ENCODE assay signal across 20 cellular contexts in genomic region chr15:29008846-29009245, GRCh38.
DNase-seq lines count a peak whose midpoint lies in the region; ATAC-seq and TF ChIP-seq lines count a peak whose summit lies in the region.
"Had no signal": no experiment of that assay in that cellular context is flagged by ENCODE, and none has a peak within 500 bp of the region (broad histone marks: within the 10 kb centered on the region; RNA-seq: fewer than 3 reads in every experiment).

No MANE protein-coding gene starts in this region.

- H2BK5ac ChIP-seq in IMR-90 (ENCODE audit: low read depth, low read length, poor library complexity, severe bottlenecking): peak overlapping the region; percentile 23

- POLR2A ChIA-PET in CD8-positive, alpha-beta T cell (lab: Charles Lee): no interaction called here
- POLR2A ChIA-PET in IMR-90 (lab: Charles Lee; ENCODE audit: unreplicated experiment): interaction anchor here (0.6 kb wide), 1 partner anchor 145 kb away, joined by 3 read pairs; no protein-coding TSS in a partner anchor

- peak overlapping the region; percentile 37 for H2AFZ ChIP-seq in IMR-90 (replicated peaks; ENCODE audit: low read length, poor library complexity)
- no peak overlapping the region for H2AFZ ChIP-seq in mammary epithelial cell (ENCODE audit: low read depth, low read length)

- no peak overlapping the region for H3K4me3 ChIP-seq in CD8-positive, alpha-beta T cell (ENCODE audit: low read depth, low read length)
- no peak overlapping the region for H3K4me3 ChIP-seq in IMR-90 (ENCODE audit: insufficient read depth, low read depth, low read length)
- no peak overlapping the region for H3K4me3 ChIP-seq in MG63
- no peak overlapping the region for H3K4me3 ChIP-seq in mammary epithelial cell (replicated peaks in 1 of 3; ENCODE audit: insufficient read depth in 1 of 3, low read depth in 2 of 3, low read length in 3 of 3)
- H3K4me3 ChIP-seq: GM12878 had no signal

- no peak overlapping the region for H3K4me3 Mint-ChIP-seq in CD8-positive, alpha-beta T cell
- no peak overlapping the region for H3K4me3 Mint-ChIP-seq in osteocyte (ENCODE audit: unreplicated experiment)
- H3K4me3 Mint-ChIP-seq: CD4-positive, alpha-beta memory T cell had no signal

- H3K4me1 ChIP-seq in CD8-positive, alpha-beta T cell (ENCODE audit: insufficient read depth, low read length): peaks cover 4% of the 10 kb centered on the region
- H3K4me1 ChIP-seq in IMR-90 (ENCODE audit: control insufficient read depth, insufficient read depth, low read length) (peaks cover 9% of the 10 kb centered on the region), foreskin keratinocyte (no peaks in the 10 kb centered on the region), mammary epithelial cell (ENCODE audit: insufficient read depth, low read length) (no peaks in the 10 kb centered on the region)
- H3K4me1 ChIP-seq: BE2C had no signal

- no peak overlapping the region for H2AK9ac ChIP-seq in IMR-90 (replicated peaks; ENCODE audit: low read depth, low read length, poor library complexity)

- H2AK5ac ChIP-seq in IMR-90 (ENCODE audit: low read depth, low read length): no peak overlapping the region

- peaks cover 35% of the 10 kb centered on the region for H3K36me3 Mint-ChIP-seq in CD8-positive, alpha-beta T cell
- no peaks in the 10 kb centered on the region for H3K36me3 Mint-ChIP-seq in osteocyte (ENCODE audit: unreplicated experiment)

- no peak for DNase-seq in CD8-positive, alpha-beta T cell
- DNase-seq in IMR-90: peak; percentile 58
- no peak for DNase-seq in foreskin keratinocyte
- no peak for DNase-seq in osteocyte (ENCODE audit: extremely low spot score, unreplicated experiment)
- DNase-seq in MG63: no peak
- no peak for DNase-seq in mammary epithelial cell
- DNase-seq: BE2C; CD4-positive, alpha-beta memory T cell; DMS79 treated with DMSO at 0.1 percent for 48 hours; GDM1; H7; NCI-H1417; NCI-H187 treated with DMSO at 0.1 percent for 48 hours; NCI-H526 treated with DMSO at 0.1 percent for 48 hours; OCI-M1; SHP77 treated with DMSO at 0.1 percent for 48 hours had no signal

- H4K5ac ChIP-seq in IMR-90 (ENCODE audit: low read depth, low read length): no peak overlapping the region

- no peak overlapping the region for H3K56ac ChIP-seq in IMR-90 (ENCODE audit: extremely low read depth, insufficient read depth, low read length)

- H3K4me1 Mint-ChIP-seq in CD8-positive, alpha-beta T cell (ENCODE audit: low read depth): peaks cover 51% of the 10 kb centered on the region
- peaks cover 19% of the 10 kb centered on the region for H3K4me1 Mint-ChIP-seq in osteocyte (ENCODE audit: unreplicated experiment)

- H3K27me3 ChIP-seq in CD8-positive, alpha-beta T cell (ENCODE audit: insufficient read depth, low read length): no peaks in the 10 kb centered on the region
- no peaks in the 10 kb centered on the region for H3K27me3 ChIP-seq in IMR-90 (ENCODE audit: control insufficient read depth, insufficient read depth, low read length)
- H3K27me3 ChIP-seq in foreskin keratinocyte: no peaks in the 10 kb centered on the region
- no peaks in the 10 kb centered on the region for H3K27me3 ChIP-seq in MG63
- H3K27me3 ChIP-seq in mammary epithelial cell (ENCODE audit: insufficient read depth, low read length): no peaks in the 10 kb centered on the region
- H3K27me3 ChIP-seq: BE2C had no signal

- H2BK120ac ChIP-seq in IMR-90 (ENCODE audit: low read depth, low read length): peak overlapping the region; percentile 23; the same call in 1 of the 2 replicates

- H3K79me1 ChIP-seq in IMR-90 (ENCODE audit: low read depth in 1 of 2, low read length in 2 of 2): peaks cover 2 to 6% of the 10 kb centered on the region in 2 experiments; a peak in 2 of 4 replicates

- H3K18ac ChIP-seq in IMR-90 (ENCODE audit: low read depth, low read length): peak overlapping the region; percentile 53; the same call in 1 of the 2 replicates

- no peaks in the 10 kb centered on the region for H3K9me3 ChIP-seq in CD8-positive, alpha-beta T cell (ENCODE audit: low read length)
- no peaks in the 10 kb centered on the region for H3K9me3 ChIP-seq in IMR-90 (ENCODE audit: control insufficient read depth, insufficient read depth, low read length)
- no peaks in the 10 kb centered on the region for H3K9me3 ChIP-seq in MG63
- H3K9me3 ChIP-seq in mammary epithelial cell (replicated peaks; ENCODE audit: insufficient read depth, low read length): peaks cover 22% of the 10 kb centered on the region
- H3K9me3 ChIP-seq: BE2C had no signal

- peak overlapping the region; percentile 8 for H3K27ac Mint-ChIP-seq in CD8-positive, alpha-beta T cell
- peak overlapping the region; percentile 27 for H3K27ac Mint-ChIP-seq in osteocyte (ENCODE audit: unreplicated experiment)

- peaks cover 5% of the 10 kb centered on the region; the same call in 1 of the 2 replicates for H4K20me1 ChIP-seq in IMR-90 (ENCODE audit: insufficient read depth, low read length)
- no peaks in the 10 kb centered on the region for H4K20me1 ChIP-seq in mammary epithelial cell (ENCODE audit: insufficient read depth, low read length)

- TF ChIP-seq RAD21 in IMR-90 (IDR thresholded peaks at IDR 0.05; ENCODE audit: low read length): no peak

- peaks cover 1% of the 10 kb centered on the region for H3K36me3 ChIP-seq in CD8-positive, alpha-beta T cell (ENCODE audit: insufficient read depth, low read length)
- H3K36me3 ChIP-seq in IMR-90 (ENCODE audit: control insufficient read depth, insufficient read depth, low read length): no peaks in the 10 kb centered on the region; the same call in 1 of the 2 replicates
- no peaks in the 10 kb centered on the region for H3K36me3 ChIP-seq in MG63
- H3K36me3 ChIP-seq in mammary epithelial cell (ENCODE audit: insufficient read depth, low read length): no peaks in the 10 kb centered on the region
- H3K36me3 ChIP-seq: BE2C had no signal

- dilution Hi-C loops in IMR-90 (cut with HindIII; ENCODE audit: low sequenced_read_pairs, unreplicated experiment): no loop called here
- dilution Hi-C loops in mammary epithelial cell (cut with HindIII; ENCODE audit: low sequenced_read_pairs): no loop called here

- H3K27me3 Mint-ChIP-seq in CD8-positive, alpha-beta T cell (ENCODE audit: low read depth): no peaks in the 10 kb centered on the region
- no peaks in the 10 kb centered on the region for H3K27me3 Mint-ChIP-seq in osteocyte (ENCODE audit: unreplicated experiment)
- H3K27me3 Mint-ChIP-seq: CD4-positive, alpha-beta memory T cell had no signal

- H3K4ac ChIP-seq in IMR-90 (ENCODE audit: low read depth, low read length): peak overlapping the region; percentile 31; the same call in 1 of the 2 replicates

- H2BK20ac ChIP-seq in IMR-90 (ENCODE audit: low read depth, low read length): no peak overlapping the region

- no peak overlapping the region for H3K14ac ChIP-seq in IMR-90 (replicated peaks; ENCODE audit: low read depth, low read length)

- H3K9me3 Mint-ChIP-seq in CD8-positive, alpha-beta T cell: no peaks in the 10 kb centered on the region
- peaks cover 7% of the 10 kb centered on the region for H3K9me3 Mint-ChIP-seq in osteocyte (ENCODE audit: unreplicated experiment)

- H3K27ac ChIP-seq in CD8-positive, alpha-beta T cell (ENCODE audit: low read depth, low read length): no peak overlapping the region
- H3K27ac ChIP-seq in IMR-90 (ENCODE audit: insufficient read depth, low read length) (peak overlapping the region; percentile 85), foreskin keratinocyte (no peak overlapping the region), mammary epithelial cell (ENCODE audit: insufficient read depth, low read depth, low read length) (no peak overlapping the region)
- H3K27ac ChIP-seq: HL-60 had no signal

- peak overlapping the region; percentile 77 for H3K4me2 ChIP-seq in IMR-90 (ENCODE audit: low read depth, low read length)
- no peak overlapping the region for H3K4me2 ChIP-seq in mammary epithelial cell (ENCODE audit: insufficient read depth, low read depth, low read length)

- H4K91ac ChIP-seq in IMR-90 (ENCODE audit: insufficient read depth, low read depth, low read length): no peak overlapping the region; the same call in 1 of the 2 replicates

- H3K23ac ChIP-seq in IMR-90 (ENCODE audit: low read depth, low read length): peak overlapping the region; percentile 29; the same call in 1 of the 2 replicates

- H3K9ac ChIP-seq in IMR-90 (ENCODE audit: low read depth, low read length): no peak overlapping the region
- no peak overlapping the region for H3K9ac ChIP-seq in mammary epithelial cell (ENCODE audit: insufficient read depth, low read length)

- BruUV-seq in IMR-90 (replicated peaks; lab: Mats Ljungman, UMichigan): no TSS peak
- BruUV-seq in mammary epithelial cell (replicated peaks; lab: Mats Ljungman, UMichigan): no TSS peak

- H3K79me2 ChIP-seq in mammary epithelial cell (ENCODE audit: insufficient read depth, low read length): no peaks in the 10 kb centered on the region

- H3K9me1 ChIP-seq in IMR-90 (ENCODE audit: insufficient read depth, low read length): peaks cover 6% of the 10 kb centered on the region

- in situ Hi-C loops in IMR-90 (cut with MboI; ENCODE audit: low sequenced_read_pairs) (no loop called here), mammary epithelial cell (cut with MboI; ENCODE audit: low sequenced_read_pairs in 2 of 2) (no loop called here)

- no peak for TF ChIP-seq CTCF in CD8-positive, alpha-beta T cell (IDR thresholded peaks at IDR 0.05)
- TF ChIP-seq CTCF in IMR-90 (conservative IDR thresholded peaks at IDR 0.05; ENCODE audit: low read depth, low read length) (no peak), foreskin keratinocyte (conservative IDR thresholded peaks at IDR 0.05) (no peak), osteocyte (IDR thresholded peaks at IDR 0.05) (no peak), mammary epithelial cell (conservative IDR thresholded peaks at IDR 0.05 in 1 of 2, IDR thresholded peaks at IDR 0.05 in 1 of 2; ENCODE audit: extremely low read depth in 1 of 2, insufficient read depth in 1 of 2, low read depth in 1 of 2, low read length in 2 of 2) (no peak)

- no CpG with 5 or more reads among the region's 2 CpGs for WGBS in IMR-90 (ENCODE audit: extremely low coverage in 2 of 2, insufficient read length in 1 of 2), 2 experiments
- 19% methylated on average over 2 of the region's 2 CpGs for WGBS in mammary epithelial cell (ENCODE audit: low coverage, missing lambda C conversion rate)

- peak overlapping the region in 1 of 2 experiments; percentile 50; a peak in 2 of 4 replicates for H4K8ac ChIP-seq in IMR-90 (ENCODE audit: low read depth in 2 of 2, low read length in 2 of 2)

- CTCF ChIA-PET in CD8-positive, alpha-beta T cell (lab: Charles Lee): no interaction called here
- CTCF ChIA-PET in IMR-90 (lab: Yijun Ruan, JAX): no interaction called here
- CTCF ChIA-PET in mammary epithelial cell (lab: Charles Lee; ENCODE audit: low non-redundant PET): no interaction called here

- intact Hi-C loops in CD8-positive, alpha-beta T cell (cut with DNase I, micrococcal nuclease): no loop called here
- intact Hi-C loops in IMR-90 (cut with micrococcal nuclease) (no loop called here), mammary epithelial cell (cut with micrococcal nuclease) (no loop called here)

- no peak overlapping the region for H2BK15ac ChIP-seq in IMR-90 (ENCODE audit: low read depth, low read length)

- no peak for ATAC-seq in CD8-positive, alpha-beta T cell
- ATAC-seq in IMR-90 (ENCODE audit: low read depth) (peak; percentile 94), foreskin keratinocyte (peak; percentile 11), HG02588 (IDR thresholded peaks at IDR 0.05; ENCODE audit: unreplicated experiment) (no peak)
- ATAC-seq: GM12878, SK-N-SH treated with all-trans-retinoic acid at 6 μM for 48 hours had no signal

- TF ChIP-seq POLR2A in IMR-90 (IDR thresholded peaks at IDR 0.05; ENCODE audit: low read depth, low read length): no peak

Comparison
In these comparisons a context has a peak if more than half of its experiments do, and no peak if none do; other contexts are left out.
1. ATAC-seq: peak in IMR-90 (single experiment) and foreskin keratinocyte (single experiment); none in CD8-positive, alpha-beta T cell (single experiment) and HG02588 (single experiment).